14 cellular contexts compared by ENCODE assay signal in genomic region chr19:16619456-16619855, GRCh38. TPM values are rescaled to one million over a fixed set of nuclear protein-coding genes. Genes with fewer than 3 reads are reported as not detected.
DNase-seq lines count a peak whose midpoint lies in the region; ATAC-seq and TF ChIP-seq lines count a peak whose summit lies in the region.
"Had no signal": no experiment of that assay in that cellular context is flagged by ENCODE, and none has a peak within 500 bp of the region (broad histone marks: within the 10 kb centered on the region; RNA-seq: fewer than 3 reads in every experiment).

No MANE protein-coding gene starts in this region.

- H3K9me3 ChIP-seq in OCI-LY1 (ENCODE audit: low read length) (no peaks in the 10 kb centered on the region), heart right ventricle (no peaks in the 10 kb centered on the region), psoas muscle (no peaks in the 10 kb centered on the region)
- H3K9me3 ChIP-seq: breast epithelium, SJSA1 had no signal

- intact Hi-C loops in heart right ventricle (cut with DNase I) (no loop called here), psoas muscle (cut with DNase I) (no loop called here), left colon (cut with DNase I, micrococcal nuclease) (no loop called here)

- peaks cover 99% of the 10 kb centered on the region for H3K79me2 ChIP-seq in OCI-LY1 (ENCODE audit: insufficient read depth, low read length)

- H3K4me3 ChIP-seq in AG10803 (ENCODE audit: low read length) (no peak overlapping the region), OCI-LY1 (ENCODE audit: low read depth, low read length, poor library complexity, severe bottlenecking) (peak overlapping the region; percentile 6), heart right ventricle (no peak overlapping the region), psoas muscle (no peak overlapping the region)
- H3K4me3 ChIP-seq: breast epithelium, SJSA1 had no signal

- peaks cover 97% of the 10 kb centered on the region for H3K4me1 ChIP-seq in OCI-LY1 (ENCODE audit: insufficient read depth, low read length, severe bottlenecking)
- peaks cover 11 to 85% (median 49%) of the 10 kb centered on the region in 9 donors for H3K4me1 ChIP-seq in heart right ventricle
- H3K4me1 ChIP-seq in psoas muscle = peaks cover 68% of the 10 kb centered on the region
- H3K4me1 ChIP-seq: SJSA1 had no signal

- H3K9me2 ChIP-seq in OCI-LY1 (ENCODE audit: low read depth, low read length) = no peaks in the 10 kb centered on the region

- peak overlapping the region; percentile 6; the same call in 1 of the 2 replicates for H3K9ac ChIP-seq in OCI-LY1 (ENCODE audit: low read length)

- no peaks in the 10 kb centered on the region for H4K20me1 ChIP-seq in OCI-LY1 (ENCODE audit: insufficient read depth, low read length)

- DNase-seq in AG10803 (ENCODE audit: low read depth) (peak; percentile 28), heart right ventricle (peak; percentile 32 to 60), psoas muscle (peak; percentile 23 to 81), NCI-H2029 (lab: John Stamatoyannopoulos, UW) (no peak), mucosa of gallbladder (ENCODE audit: low spot score) (no peak), middle frontal gyrus (ENCODE audit: extremely low spot score, low spot score) (no peak), left colon (no peak)
- DNase-seq: activated CD8-positive, alpha-beta T cell treated with anti-CD3 and anti-CD28 coated beads for 36 hours; effector CD4-positive, alpha-beta T cell; NK-92 treated with Interleukin-12 subunit alpha and Interleukin-12 subunit beta, amount 100 ng/mL, for 24 hours; stimulated activated naive CD8-positive, alpha-beta T cell treated with anti-CD3 and anti-CD28 coated beads, Interleukin-15, Interleukin-2, amounts not matched to agents 100 U/mL and 50 U/mL, for 24 hours had no signal

- H3K4me2 ChIP-seq in OCI-LY1 (ENCODE audit: low read length) = peak overlapping the region; percentile 62; the same call in 1 of the 2 replicates

- H3K27me3 ChIP-seq in OCI-LY1 (ENCODE audit: insufficient read depth, low read length) (no peaks in the 10 kb centered on the region), heart right ventricle (no peaks in the 10 kb centered on the region), psoas muscle (ENCODE audit: insufficient read depth in 3 of 3, low read length in 2 of 3) (no peaks in the 10 kb centered on the region)
- H3K27me3 ChIP-seq: breast epithelium, SJSA1 had no signal

- H3K27ac ChIP-seq in OCI-LY1 (ENCODE audit: low read depth, low read length, poor library complexity, severe bottlenecking) = peak overlapping the region; percentile 56
- no peak overlapping the region for H3K27ac ChIP-seq in heart right ventricle
- H3K27ac ChIP-seq in psoas muscle = peak overlapping the region; percentile 58
- H3K27ac ChIP-seq: breast epithelium, SJSA1 had no signal

- H3F3A ChIP-seq in OCI-LY1 (ENCODE audit: insufficient read depth, low read length) = no peaks in the 10 kb centered on the region

- ATAC-seq in heart right ventricle (peak; percentile 59 to 89 (median 74)), psoas muscle (peak; percentile 49 to 79 (median 66)), left colon (no peak)
- ATAC-seq: activated CD8-positive, alpha-beta T cell treated with anti-CD3 and anti-CD28 coated beads for 36 hours; stimulated activated naive CD8-positive, alpha-beta T cell treated with anti-CD3 and anti-CD28 coated beads, Interleukin-15, Interleukin-2, amounts not matched to agents 100 U/mL and 50 U/mL, for 24 hours had no signal

- H3K36me3 ChIP-seq in OCI-LY1 (ENCODE audit: insufficient read depth, low read length) (peaks cover 17% of the 10 kb centered on the region; the same call in 1 of the 2 replicates), heart right ventricle (peaks cover 0 to 18% (median 0%) of the 10 kb centered on the region in 9 donors), psoas muscle (ENCODE audit: insufficient read depth in 1 of 2, low read depth in 1 of 2) (peaks cover 0 to 10% of the 10 kb centered on the region in 2 donors)
- H3K36me3 ChIP-seq: breast epithelium had no signal

- WGBS in heart right ventricle, 2 donors = 51 to 57% methylated on average over 7 of the region's 7 CpGs
- 17 to 35% (median 30%) methylated on average over 7 of the region's 7 CpGs for WGBS in psoas muscle, 3 donors

- H2AFZ ChIP-seq in OCI-LY1 (ENCODE audit: low read length) = no peak overlapping the region

- TF ChIP-seq CTCF in AG10803 (conservative IDR thresholded peaks at IDR 0.05; ENCODE audit: low read length) (no peak), OCI-LY1 (IDR thresholded peaks at IDR 0.05; ENCODE audit: low read length) (no peak), heart right ventricle (IDR thresholded peaks at IDR 0.05) (no peak), psoas muscle (IDR thresholded peaks at IDR 0.05) (no peak)

RNA-seq across cellular contexts. Expression of gene MED26, which starts 8.5 kb away (rescaled TPM):
- 1 to 10 TPM; 3.3 to 6.9 (median 4.6) TPM for total RNA-seq in heart right ventricle
- polyA plus RNA-seq in heart right ventricle = 1 to 10 TPM; 3.8 to 5.1 TPM
- 1 to 10 TPM; 4.8 to 9.6 (median 5.5) TPM for total RNA-seq in psoas muscle
- polyA plus RNA-seq in psoas muscle = 1 to 10 TPM; 5.1 to 8.7 (median 5.2) TPM
- total RNA-seq in mucosa of gallbladder = 8.3 TPM
- total RNA-seq in left colon = 10 to 100 TPM in 1 of 2 donors, 1 to 10 TPM in 1; 9.0 to 10.4 TPM

RNA-seq across cellular contexts. Expression of gene SMIM7, which starts 40.5 kb away (rescaled TPM):
- 10 to 100 TPM; 32.0 to 43.2 (median 37.4) TPM for total RNA-seq in heart right ventricle
- 10 to 100 TPM; 41.8 to 68.1 TPM for polyA plus RNA-seq in heart right ventricle
- 10 to 100 TPM; 16.1 to 50.0 (median 31.6) TPM for total RNA-seq in psoas muscle
- polyA plus RNA-seq in psoas muscle = 10 to 100 TPM; 51.9 to 76.9 (median 53.9) TPM
- 71.6 TPM for total RNA-seq in mucosa of gallbladder
- total RNA-seq in left colon = 10 to 100 TPM; 70.7 to 75.0 TPM

RNA-seq across cellular contexts. Expression of gene TMEM38A, which starts 41.5 kb away (rescaled TPM):
- total RNA-seq in heart right ventricle = 10 to 100 TPM; 17.2 to 41.4 (median 30.0) TPM
- polyA plus RNA-seq in heart right ventricle = 10 to 100 TPM; 18.5 to 29.6 TPM
- total RNA-seq in psoas muscle = 100 to 1,000 TPM; 120 to 184 (median 140) TPM
- 100 to 1,000 TPM in 2 of 3 donors, 10 to 100 TPM in 1; 53.2 to 295 (median 130) TPM for polyA plus RNA-seq in psoas muscle
- 4.3 TPM for total RNA-seq in mucosa of gallbladder
- 1 to 10 TPM; 6.4 to 9.1 TPM for total RNA-seq in left colon

RNA-seq across cellular contexts. Expression of gene SLC35E1, which starts 47.2 kb away (rescaled TPM):
- total RNA-seq in heart right ventricle = 10 to 100 TPM; 20.8 to 29.0 (median 23.6) TPM
- 10 to 100 TPM; 22.9 to 25.6 TPM for polyA plus RNA-seq in heart right ventricle
- 10 to 100 TPM; 25.6 to 40.7 (median 26.9) TPM for total RNA-seq in psoas muscle
- polyA plus RNA-seq in psoas muscle = 10 to 100 TPM; 17.1 to 42.1 (median 32.8) TPM
- total RNA-seq in mucosa of gallbladder = 43.0 TPM
- 10 to 100 TPM; 35.8 to 37.7 TPM for total RNA-seq in left colon

Comparison
In these comparisons a context has a peak if more than half of its experiments do, and no peak if none do; other contexts are left out.
1. DNase-seq: peak in AG10803 (single experiment), heart right ventricle (2 of 2) and psoas muscle (2 of 2); none in NCI-H2029 (single experiment), mucosa of gallbladder (single experiment), middle frontal gyrus (single experiment) and left colon (0 of 2).
2. H3K27ac ChIP-seq: peak in OCI-LY1 (single experiment) and psoas muscle (single experiment); none in heart right ventricle (0 of 10).